8 cellular contexts compared by ENCODE assay signal in the genomic region with DNA sequence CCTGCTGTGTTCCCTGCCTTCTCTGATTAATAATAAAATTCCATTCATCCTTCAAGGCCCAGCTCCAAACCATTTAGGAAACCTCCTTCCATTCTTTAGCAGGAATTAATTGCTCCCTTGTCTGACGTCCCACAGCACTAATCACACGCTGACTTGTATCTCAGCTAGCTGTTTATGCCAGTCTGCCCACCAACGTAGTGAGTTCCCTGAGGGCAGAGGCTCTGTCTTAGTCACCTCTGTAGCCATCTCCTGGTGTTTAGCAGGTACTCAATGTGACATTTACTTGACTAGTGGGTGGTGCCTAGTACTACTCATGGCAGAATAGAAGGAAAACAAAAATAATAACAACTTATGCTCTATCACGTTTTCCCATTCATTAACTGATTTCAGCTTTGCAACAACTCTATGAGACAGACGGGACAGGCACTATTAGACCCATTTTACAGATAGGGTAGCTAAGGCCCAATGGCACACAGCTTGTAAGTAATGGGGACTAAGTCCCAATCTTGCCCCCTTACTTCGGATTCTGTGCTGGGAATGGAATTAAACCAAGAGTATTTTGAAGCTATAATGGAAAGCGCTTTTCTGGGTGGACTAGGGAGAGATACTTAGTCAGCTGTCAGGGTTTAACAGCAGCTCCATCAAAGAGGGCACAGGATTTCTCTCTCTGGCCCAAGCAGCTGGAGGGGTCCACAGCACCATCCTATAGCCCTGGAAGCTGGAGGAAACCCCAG. TPM values are rescaled to one million over a fixed set of nuclear protein-coding genes. Genes with fewer than 3 reads are reported as not detected.
A peak's percentile ranks its signal among the peaks of the same experiment; 100 is the strongest.
DNase-seq lines count a peak whose midpoint lies in the region; ATAC-seq lines count a peak whose summit lies in the region.

No MANE protein-coding gene starts in this region.

- H3K4me3 ChIP-seq in iPS-18c (ENCODE audit: insufficient read depth, low read depth, low read length), result peak overlapping the region; percentile 53; the same call in 1 of the 2 replicates
- H3K4me3 ChIP-seq in stomach smooth muscle (ENCODE audit: low read length in 2 of 2), result peak overlapping the region; percentile 94 to 97

- H3K9me3 ChIP-seq in iPS-18c (ENCODE audit: control insufficient read depth, insufficient read depth, low read length) (no peaks in the 10 kb centered on the region), stomach smooth muscle (ENCODE audit: control insufficient read depth in 2 of 2, low read length in 2 of 2) (no peaks in the 10 kb centered on the region)

- H3K27me3 Mint-ChIP-seq in activated CD4-positive, alpha-beta T cell treated with anti-CD3 and anti-CD28 coated beads, Interleukin-2, amount 10 ng/mL, durations not matched to agents 24 days and 14 days, result no peaks in the 10 kb centered on the region
- no peaks in the 10 kb centered on the region for H3K27me3 Mint-ChIP-seq in activated T-helper 17 cell treated with anti-CD3 and anti-CD28 coated beads, Interleukin-2, amount 50 U/mL, for 72 hours

- no peaks in the 10 kb centered on the region for H3K9me3 Mint-ChIP-seq in activated CD4-positive, alpha-beta T cell treated with anti-CD3 and anti-CD28 coated beads, Interleukin-2, amount 10 ng/mL, durations not matched to agents 24 days and 14 days
- H3K9me3 Mint-ChIP-seq in activated T-helper 17 cell treated with anti-CD3 and anti-CD28 coated beads, Interleukin-2, amount 50 U/mL, for 72 hours, result no peaks in the 10 kb centered on the region

- peak overlapping the region in 1 of 2 donors; percentile 76 for H3K9ac ChIP-seq in stomach smooth muscle (ENCODE audit: low read length in 2 of 2)

- H3K4me1 Mint-ChIP-seq in activated CD4-positive, alpha-beta T cell treated with anti-CD3 and anti-CD28 coated beads, Interleukin-2, amount 10 ng/mL, durations not matched to agents 24 days and 14 days, result peaks cover 22% of the 10 kb centered on the region
- peaks cover 23% of the 10 kb centered on the region for H3K4me1 Mint-ChIP-seq in activated T-helper 17 cell treated with anti-CD3 and anti-CD28 coated beads, Interleukin-2, amount 50 U/mL, for 72 hours

- H3K4me1 ChIP-seq in stomach smooth muscle (ENCODE audit: control insufficient read depth, insufficient read depth, low read length), result peaks cover 8% of the 10 kb centered on the region

- peak; percentile 43 for ATAC-seq in activated T-helper 17 cell treated with anti-CD3 and anti-CD28 coated beads, Interleukin-2, amount 50 U/mL, for 72 hours (replicated peaks)
- no peak for ATAC-seq in HG03095 (IDR thresholded peaks at IDR 0.05; ENCODE audit: unreplicated experiment)
- ATAC-seq in GM18502 (IDR thresholded peaks at IDR 0.05; ENCODE audit: poor library complexity, unreplicated experiment), result no peak
- ATAC-seq in HG02642 (IDR thresholded peaks at IDR 0.05; ENCODE audit: poor library complexity, unreplicated experiment), result no peak

- H3K36me3 Mint-ChIP-seq in activated CD4-positive, alpha-beta T cell treated with anti-CD3 and anti-CD28 coated beads, Interleukin-2, amount 10 ng/mL, durations not matched to agents 24 days and 14 days (ENCODE audit: low read depth), result peaks cover 11% of the 10 kb centered on the region
- H3K36me3 Mint-ChIP-seq in activated T-helper 17 cell treated with anti-CD3 and anti-CD28 coated beads, Interleukin-2, amount 50 U/mL, for 72 hours (ENCODE audit: low read depth), result peaks cover 24% of the 10 kb centered on the region

- intact Hi-C loops in activated CD4-positive, alpha-beta T cell treated with anti-CD3 and anti-CD28 coated beads, Interleukin-2, amount 10 ng/mL, durations not matched to agents 24 days and 14 days (cut with micrococcal nuclease), result loop anchor here (2.0 kb wide), 1 partner anchor 105 kb away; no protein-coding TSS in a partner anchor

- no peak for DNase-seq in activated CD4-positive, alpha-beta T cell treated with anti-CD3 and anti-CD28 coated beads, Interleukin-2, amount 10 ng/mL, durations not matched to agents 24 days and 14 days
- DNase-seq in activated CD4-positive, alpha-beta T cell treated with anti-CD3 and anti-CD28 coated beads for 48 hours, result no peak

- peak overlapping the region; percentile 99 for H3K4me3 Mint-ChIP-seq in activated CD4-positive, alpha-beta T cell treated with anti-CD3 and anti-CD28 coated beads, Interleukin-2, amount 10 ng/mL, durations not matched to agents 24 days and 14 days
- peak overlapping the region; percentile 93 for H3K4me3 Mint-ChIP-seq in activated T-helper 17 cell treated with anti-CD3 and anti-CD28 coated beads, Interleukin-2, amount 50 U/mL, for 72 hours

- H3K27me3 ChIP-seq in stomach smooth muscle (ENCODE audit: control insufficient read depth in 1 of 2, insufficient read depth in 2 of 2, low read length in 2 of 2), result no peaks in the 10 kb centered on the region

- peak overlapping the region; percentile 100 for H3K27ac Mint-ChIP-seq in activated CD4-positive, alpha-beta T cell treated with anti-CD3 and anti-CD28 coated beads, Interleukin-2, amount 10 ng/mL, durations not matched to agents 24 days and 14 days
- peak overlapping the region; percentile 99 for H3K27ac Mint-ChIP-seq in activated T-helper 17 cell treated with anti-CD3 and anti-CD28 coated beads, Interleukin-2, amount 50 U/mL, for 72 hours

- H3K36me3 ChIP-seq in stomach smooth muscle (ENCODE audit: control insufficient read depth in 2 of 2, insufficient read depth in 2 of 2, low read length in 2 of 2), result no peaks in the 10 kb centered on the region

- peak overlapping the region; percentile 78 for H3K27ac ChIP-seq in stomach smooth muscle (ENCODE audit: low read length)

RNA-seq across cellular contexts. Expression of a gene that starts 0.9 kb away (rescaled TPM):
- 19.9 and 25.5 TPM in 2 replicates for total RNA-seq in activated CD4-positive, alpha-beta T cell treated with anti-CD3 and anti-CD28 coated beads, Interleukin-2, amount 10 ng/mL, durations not matched to agents 24 days and 14 days
- 10 to 100 TPM; 25.1 to 38.0 TPM for total RNA-seq in activated T-helper 17 cell treated with anti-CD3 and anti-CD28 coated beads, Interleukin-2, amount 50 U/mL, for 72 hours

RNA-seq across cellular contexts. Expression of a gene that starts 40.9 kb away (rescaled TPM):
- 11.5 and 11.9 TPM in 2 replicates for total RNA-seq in activated CD4-positive, alpha-beta T cell treated with anti-CD3 and anti-CD28 coated beads, Interleukin-2, amount 10 ng/mL, durations not matched to agents 24 days and 14 days
- total RNA-seq in activated T-helper 17 cell treated with anti-CD3 and anti-CD28 coated beads, Interleukin-2, amount 50 U/mL, for 72 hours, result 1 to 10 TPM; 9.4 to 9.9 TPM
